ENCODE assay signal across 8 cellular contexts in the genomic region with DNA sequence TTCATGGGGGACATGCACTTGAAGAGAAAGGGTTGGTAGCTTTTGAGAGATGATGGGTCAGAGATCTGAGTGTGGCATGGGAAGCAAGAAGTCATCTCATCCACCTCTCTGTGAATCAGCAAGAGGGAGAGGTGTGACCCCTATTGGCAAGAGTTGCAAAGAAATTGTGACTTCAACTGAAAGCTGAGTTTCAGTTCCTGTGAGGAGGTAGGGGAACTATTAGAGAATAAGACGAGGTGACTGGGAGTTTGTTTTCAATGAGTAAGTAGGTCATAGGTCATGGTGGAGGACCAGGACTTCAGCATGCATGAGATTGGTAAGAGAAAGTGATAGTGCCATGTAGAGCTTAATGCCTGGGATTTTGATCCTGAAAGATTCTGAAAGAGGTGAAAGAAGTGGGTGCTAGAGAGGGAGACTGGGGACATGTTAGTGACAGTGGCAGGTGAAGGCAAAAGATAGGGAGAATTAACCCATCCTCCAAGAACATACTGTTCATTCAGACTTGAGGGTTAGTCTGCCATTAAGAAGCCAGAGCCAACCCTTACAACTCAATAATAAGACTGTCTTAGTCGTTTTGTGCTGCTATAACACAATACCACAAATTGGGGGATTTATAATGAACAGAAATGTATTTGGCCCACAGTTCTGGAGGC.
DNase-seq lines count a peak whose midpoint lies in the region; ATAC-seq and TF ChIP-seq lines count a peak whose summit lies in the region.

No MANE protein-coding gene starts in this region.

- H3K36me3 ChIP-seq in kidney epithelial cell (ENCODE audit: control insufficient read depth, insufficient read depth, low read length): peaks cover 4% of the 10 kb centered on the region

- H3K27me3 ChIP-seq in kidney epithelial cell (ENCODE audit: control insufficient read depth, insufficient read depth, low read length): no peaks in the 10 kb centered on the region

- peak; percentile 48 for TF ChIP-seq CTCF in kidney epithelial cell (IDR thresholded peaks at IDR 0.05; ENCODE audit: insufficient read depth, low read length, poor library complexity, severe bottlenecking)

- no peak overlapping the region for H3K27ac Mint-ChIP-seq in T-helper 17 cell

- peak; percentile 98 for ATAC-seq in GM19455 (IDR thresholded peaks at IDR 0.05; ENCODE audit: unreplicated experiment)
- ATAC-seq in HG03280 (IDR thresholded peaks at IDR 0.05; ENCODE audit: unreplicated experiment): peak; percentile 99
- peak; percentile 57 for ATAC-seq in T-helper 17 cell

- H3K9me3 ChIP-seq in T-helper 17 cell (ENCODE audit: control insufficient read depth, low read length, poor library complexity, severe bottlenecking): no peaks in the 10 kb centered on the region

- H3K36me3 Mint-ChIP-seq in T-helper 17 cell (ENCODE audit: low read depth): no peaks in the 10 kb centered on the region

- no peak overlapping the region for H3K4me3 Mint-ChIP-seq in T-helper 17 cell

- peaks cover 4% of the 10 kb centered on the region for H3K27me3 Mint-ChIP-seq in T-helper 17 cell

- DNase-seq in NCI-H1417 (lab: John Stamatoyannopoulos, UW): peak in 2 of 3 experiments; percentile 26 to 64
- no peak for DNase-seq in NCI-H1417 treated with DMSO at 0.1 percent for 48 hours (lab: John Stamatoyannopoulos, UW)
- DNase-seq in T-helper 17 cell: no peak
- no peak for DNase-seq in kidney epithelial cell (ENCODE audit: low read depth)
- no peak for DNase-seq in NCI-H1694 treated with DMSO at 0.1 percent for 48 hours (lab: John Stamatoyannopoulos, UW)
- no peak for DNase-seq in SK-N-DZ (ENCODE audit: low spot score)

- no peaks in the 10 kb centered on the region for H3K4me1 Mint-ChIP-seq in T-helper 17 cell

- no peak overlapping the region for H3K4me3 ChIP-seq in kidney epithelial cell (ENCODE audit: low read depth, low read length)

Comparison
In these comparisons a context has a peak if more than half of its experiments do, and no peak if none do; other contexts are left out.
1. DNase-seq: peak in NCI-H1417 (2 of 3); none in NCI-H1417 treated with DMSO at 0.1 percent for 48 hours (single experiment), T-helper 17 cell (0 of 3), kidney epithelial cell (single experiment), NCI-H1694 treated with DMSO at 0.1 percent for 48 hours (single experiment) and SK-N-DZ (single experiment).
2. Peak in every context shown above with its lines, with median percentiles within 50 percentile points of each other: ATAC-seq.